14 cellular contexts compared by ENCODE assay signal in genomic region chr3:38746641-38747040, GRCh38.
DNase-seq lines count a peak whose midpoint lies in the region; ATAC-seq and TF ChIP-seq lines count a peak whose summit lies in the region.
"Had no signal": no experiment of that assay in that cellular context is flagged by ENCODE, and none has a peak within 500 bp of the region (broad histone marks: within the 10 kb centered on the region; RNA-seq: fewer than 3 reads in every experiment).

No MANE protein-coding gene starts in this region.

- H3K4me3 ChIP-seq in left ventricle myocardium inferior (no peak overlapping the region), esophagus muscularis mucosa (no peak overlapping the region), MM.1S (ENCODE audit: low read length) (no peak overlapping the region)
- H3K4me3 ChIP-seq: BLaER1 had no signal

- TF ChIP-seq POLR2A in esophagus muscularis mucosa (IDR thresholded peaks at IDR 0.05; ENCODE audit: low read depth) = no peak

- H3K9me3 ChIP-seq in left ventricle myocardium inferior (replicated peaks) (no peaks in the 10 kb centered on the region), esophagus muscularis mucosa (no peaks in the 10 kb centered on the region), MM.1S (replicated peaks; ENCODE audit: insufficient read depth, low read length) (no peaks in the 10 kb centered on the region)
- H3K9me3 ChIP-seq: BLaER1 had no signal

- no peaks in the 10 kb centered on the region for H3K79me2 ChIP-seq in MM.1S (ENCODE audit: low read length)

- ATAC-seq in left ventricle myocardium superior = peak; percentile 29

- 68% methylated on average over 1 of the region's 1 CpG for WGBS in esophagus muscularis mucosa

- no peaks in the 10 kb centered on the region for H3F3A ChIP-seq in MM.1S (ENCODE audit: insufficient read depth, low read length)

- no peaks in the 10 kb centered on the region for H3K9me2 ChIP-seq in MM.1S (replicated peaks; ENCODE audit: insufficient read depth, low read length)

- H3K27ac ChIP-seq in left ventricle myocardium inferior (replicated peaks) (no peak overlapping the region), esophagus muscularis mucosa (replicated peaks in 1 of 4) (no peak overlapping the region), MM.1S (ENCODE audit: low read length) (no peak overlapping the region)
- H3K27ac ChIP-seq: BLaER1 had no signal

- H3K36me3 ChIP-seq in left ventricle myocardium inferior (no peaks in the 10 kb centered on the region), esophagus muscularis mucosa (no peaks in the 10 kb centered on the region), MM.1S (replicated peaks; ENCODE audit: insufficient read depth, low read length) (no peaks in the 10 kb centered on the region)
- H3K36me3 ChIP-seq: BLaER1 had no signal

- H2AFZ ChIP-seq in MM.1S (ENCODE audit: low read length) = no peak overlapping the region

- no peak overlapping the region for H3K9ac ChIP-seq in MM.1S (ENCODE audit: low read length)
- H3K9ac ChIP-seq: BLaER1 had no signal

- H3K4me1 ChIP-seq in left ventricle myocardium inferior (no peaks in the 10 kb centered on the region), esophagus muscularis mucosa (no peaks in the 10 kb centered on the region), MM.1S (ENCODE audit: low read length) (no peaks in the 10 kb centered on the region)

- DNase-seq in left ventricle myocardium superior = no peak
- DNase-seq in left ventricle myocardium inferior = no peak
- DNase-seq in esophagus muscularis mucosa (ENCODE audit: extremely low spot score) = peak; percentile 64
- DNase-seq in midbrain (lab: John Stamatoyannopoulos, UW) = peak; percentile 20
- DNase-seq in mesenteric fat pad (ENCODE audit: low spot score) = no peak
- DNase-seq in foreskin melanocyte = no peak
- no peak for DNase-seq in MM.1S
- DNase-seq: 8988T; CD4-positive, alpha-beta memory T cell; DMS153; DMS79; GDM1; H9 had no signal

- intact Hi-C loops in left ventricle myocardium superior (cut with micrococcal nuclease) (no loop called here), left ventricle myocardium inferior (cut with micrococcal nuclease) (no loop called here), esophagus muscularis mucosa (cut with DNase I) (no loop called here)

- no peak for TF ChIP-seq CTCF in left ventricle myocardium inferior (IDR thresholded peaks at IDR 0.05; ENCODE audit: borderline replicate concordance)
- no peak for TF ChIP-seq CTCF in esophagus muscularis mucosa (IDR thresholded peaks at IDR 0.05)
- no peak for TF ChIP-seq CTCF in MM.1S (IDR thresholded peaks at IDR 0.05; ENCODE audit: low read length)

- H3K27me3 ChIP-seq in left ventricle myocardium inferior (ENCODE audit: low read depth) (no peaks in the 10 kb centered on the region), esophagus muscularis mucosa (peaks cover 0 to 4% (median 0%) of the 10 kb centered on the region in 4 donors), MM.1S (replicated peaks; ENCODE audit: insufficient read depth, low read length) (no peaks in the 10 kb centered on the region)
- H3K27me3 ChIP-seq: BLaER1 had no signal

- H3K4me2 ChIP-seq in MM.1S (ENCODE audit: low read depth, low read length) = no peak overlapping the region
- H3K4me2 ChIP-seq: BLaER1 had no signal

- TF ChIP-seq EP300 in esophagus muscularis mucosa (IDR thresholded peaks at IDR 0.05) = no peak

- H4K20me1 ChIP-seq in MM.1S (ENCODE audit: insufficient read depth, low read length) = no peaks in the 10 kb centered on the region
- H4K20me1 ChIP-seq: BLaER1 had no signal

Comparison
In these comparisons a context has a peak if more than half of its experiments do, and no peak if none do; other contexts are left out.
1. DNase-seq: peak in esophagus muscularis mucosa (single experiment) and midbrain (single experiment); none in left ventricle myocardium superior (single experiment), left ventricle myocardium inferior (single experiment), mesenteric fat pad (single experiment), foreskin melanocyte (single experiment) and MM.1S (single experiment).